25 cellular contexts compared by ENCODE assay signal in genomic region chr6:44087623-44088022, GRCh38.
"Had no signal": no experiment of that assay in that cellular context is flagged by ENCODE, and none has a peak within 500 bp of the region (broad histone marks: within the 10 kb centered on the region; RNA-seq: fewer than 3 reads in every experiment).

No MANE protein-coding gene starts in this region.

- DNase-seq: activated CD4-positive, alpha-beta T cell treated with anti-CD3 and anti-CD28 coated beads for 48 hours; activated CD4-positive, alpha-beta T cell treated with anti-CD3 and anti-CD28 coated beads, Interleukin-2, amount 50 U/mL, for 4 hours; activated CD4-positive, CD25-positive, alpha-beta regulatory T cell treated with anti-CD3 and anti-CD28 coated beads, Interleukin-2, amount 50 U/mL, for 72 hours; activated CD8-positive, alpha-beta memory T cell treated with anti-CD3 and anti-CD28 coated beads, Interleukin-2, amount 50 U/mL, for 48 hours; activated CD8-positive, alpha-beta T cell treated with anti-CD3 and anti-CD28 coated beads, Interleukin-2, amount 10 ng/mL, durations not matched to agents 7 days and 5 days; activated effector memory CD4-positive, alpha-beta T cell treated with Interleukin-2 at 50 U/mL for 16 hours; activated naive CD4-positive, alpha-beta T cell; activated T-cell treated with anti-CD3 and anti-CD28 coated beads, Interleukin-2, amount 50 U/mL, for 1 hour; amniotic stem cell; brain microvascular endothelial cell; MV-4-11; NCI-H1092 treated with DMSO at 0.1 percent for 48 hours; NCI-H1417 treated with DMSO at 0.1 percent for 48 hours; NCI-H1694; NCI-H2029; NCI-H2107; NCI-H510A; NCI-H82; SHP77; SW 1271 had no signal

- H3K9ac ChIP-seq: KMS-11 had no signal

- H3K9me3 ChIP-seq: MG63, Peyer's patch, SJSA1 had no signal

- ATAC-seq: activated CD8-positive, alpha-beta T cell treated with anti-CD3 and anti-CD28 coated beads, Interleukin-2, amount 10 ng/mL, durations not matched to agents 7 days and 5 days; WTC11 had no signal

- H3K4me3 ChIP-seq: MG63, Peyer's patch, SJSA1 had no signal

- H3K36me3 ChIP-seq: brain microvascular endothelial cell, Peyer's patch, SJSA1 had no signal

- H3K4me2 ChIP-seq: KMS-11 had no signal

- H3K27me3 ChIP-seq: brain microvascular endothelial cell, MG63, Peyer's patch, SJSA1 had no signal

- H3K27ac ChIP-seq: brain microvascular endothelial cell, KMS-11, SJSA1 had no signal
